1 cellular context compared by ENCODE assay signal in genomic region chr14:91173221-91173670, GRCh38.
A peak's percentile ranks its signal among the peaks of the same experiment; 100 is the strongest.
TF ChIP-seq lines count a peak whose summit lies in the region.

No MANE protein-coding gene starts in this region.

TF ChIP-seq in K562, 482 proteins besides CTCF, POLR2A, EP300 and RAD21 (continued from another document):
- TF ChIP-seq JUND (IDR thresholded peaks at IDR 0.05; ENCODE audit: borderline replicate concordance, low read depth, low read length) = no peak
- no peak for TF ChIP-seq JUND (tag; IDR thresholded peaks at IDR 0.05; ENCODE audit: borderline replicate concordance, low read depth, low read length)
- no peak for TF ChIP-seq NR4A1 (CRISPR knock-in tag; IDR thresholded peaks at IDR 0.05)
- no peak for TF ChIP-seq NR4A1 (tag; IDR thresholded peaks at IDR 0.05)
- TF ChIP-seq ARID2 (IDR thresholded peaks at IDR 0.05) = peak; percentile 77; the same call in 1 of the 2 replicates
- TF ChIP-seq REST (CRISPR knock-in tag; IDR thresholded peaks at IDR 0.05; ENCODE audit: low read depth) = no peak
- no peak for TF ChIP-seq ZKSCAN8 (CRISPR knock-in tag; IDR thresholded peaks at IDR 0.05)
- TF ChIP-seq GABPB2 (CRISPR knock-in tag; conservative IDR thresholded peaks at IDR 0.05) = no peak
- no peak for TF ChIP-seq TFE3 (CRISPR knock-in tag; IDR thresholded peaks at IDR 0.05)
- no peak for TF ChIP-seq ZNF79 (CRISPR knock-in tag; IDR thresholded peaks at IDR 0.05; ENCODE audit: low read depth)
- TF ChIP-seq MYC (IDR thresholded peaks at IDR 0.05; ENCODE audit: low read depth, low read length) = no peak
- no peak for TF ChIP-seq MYC (CRISPR knock-in tag; IDR thresholded peaks at IDR 0.05; ENCODE audit: borderline replicate concordance, low read depth)
- no peak for TF ChIP-seq ZNF507 (tag; conservative IDR thresholded peaks at IDR 0.05)
- TF ChIP-seq ZNF384 (IDR thresholded peaks at IDR 0.05; ENCODE audit: low read depth, low read length) = peak; percentile 98
- TF ChIP-seq GTF2F1 (IDR thresholded peaks at IDR 0.05; ENCODE audit: low read depth, low read length) = no peak
- no peak for TF ChIP-seq NBN (IDR thresholded peaks at IDR 0.05; ENCODE audit: low read depth)
- TF ChIP-seq GABPA (tag; conservative IDR thresholded peaks at IDR 0.05; ENCODE audit: low read depth) = no peak
- no peak for TF ChIP-seq CGGBP1 (CRISPR knock-in tag; IDR thresholded peaks at IDR 0.05)
- peak; percentile 65; the same call in 1 of the 2 replicates for TF ChIP-seq STAG1 (CRISPR knock-in tag; IDR thresholded peaks at IDR 0.05; ENCODE audit: borderline replicate concordance)
- no peak for TF ChIP-seq PHTF2 (CRISPR knock-in tag; IDR thresholded peaks at IDR 0.05)
- TF ChIP-seq ZNF592 (IDR thresholded peaks at IDR 0.05) = no peak
- 0 out of 4 replicates have a peak, but pooled peaks of 1 of the 2 experiments have one; percentile 31 for TF ChIP-seq MLLT1 (IDR thresholded peaks at IDR 0.05)
- TF ChIP-seq UBTF (IDR thresholded peaks at IDR 0.05; ENCODE audit: borderline replicate concordance in 1 of 2, low read depth in 2 of 2, low read length in 2 of 2) = no peak
- no peak for TF ChIP-seq C11orf30 (IDR thresholded peaks at IDR 0.05; ENCODE audit: low read depth)
- TF ChIP-seq GTF2E2 (tag; IDR thresholded peaks at IDR 0.05) = no peak
- no peak for TF ChIP-seq HDAC3 (IDR thresholded peaks at IDR 0.05; ENCODE audit: borderline replicate concordance, partially characterized antibody)
- peak; percentile 34; the same call in 1 of the 2 replicates for TF ChIP-seq DEAF1 (CRISPR knock-in tag; IDR thresholded peaks at IDR 0.05)
- no peak for TF ChIP-seq HMGN3 (IDR thresholded peaks at IDR 0.05; ENCODE audit: borderline replicate concordance, extremely low read depth, insufficient read length, low read depth, low read length)
- TF ChIP-seq ZNF316 (IDR thresholded peaks at IDR 0.05) = no peak
- peak in 1 of 2 experiments; percentile 15; a peak in 1 of 4 replicates for TF ChIP-seq MAZ (CRISPR knock-in tag; conservative IDR thresholded peaks at IDR 0.05 in 1 of 2, IDR thresholded peaks at IDR 0.05 in 1 of 2)
- TF ChIP-seq SRSF1 (IDR thresholded peaks at IDR 0.05; ENCODE audit: low read depth, low read length) = no peak
- 0 out of 2 replicates have a peak, but pooled peaks have one; percentile 57 for TF ChIP-seq HDGF (IDR thresholded peaks at IDR 0.05)
TF ChIP-seq in K562: peak in this region for 9.
